In genomic region chr5:137703565-137703964, GRCh38 we compare ENCODE assay signal across 34 cellular contexts.
"Had no signal": no experiment of that assay in that cellular context is flagged by ENCODE, and none has a peak within 500 bp of the region (broad histone marks: within the 10 kb centered on the region; RNA-seq: fewer than 3 reads in every experiment).

No MANE protein-coding gene starts in this region.

- H3K4me3 ChIP-seq: MG63 had no signal

- H3K27ac ChIP-seq: KMS-11 had no signal

- H3K9me3 ChIP-seq: MG63 had no signal

- DNase-seq: Karpas-422, Kasumi-1, KG1, MG63, MM.1S, MV-4-11, NCI-H1048, NCI-H1092, NCI-H1092 treated with DMSO at 0.1 percent for 48 hours, NCI-H1105, NCI-H1105 treated with DMSO at 0.1 percent for 48 hours, NCI-H1417, NCI-H1417 treated with DMSO at 0.1 percent for 48 hours, NCI-H1436, NCI-H1436 treated with DMSO at 0.1 percent for 48 hours, NCI-H146, NCI-H1694, NCI-H1694 treated with DMSO at 0.1 percent for 48 hours, NCI-H187, NCI-H187 treated with DMSO at 0.1 percent for 48 hours, NCI-H1930, NCI-H2029, NCI-H2029 treated with DMSO at 0.1 percent for 48 hours, NCI-H2081, NCI-H2081 treated with DMSO at 0.1 percent for 48 hours, NCI-H2107, NCI-H2171, NCI-H2171 treated with DMSO at 0.1 percent for 48 hours, NCI-H2227 treated with DMSO at 0.1 percent for 48 hours, NCI-H226, NCI-H345, NCI-H446, NCI-H510A had no signal

- H3K9ac ChIP-seq: KMS-11 had no signal

- H3K27me3 ChIP-seq: MG63 had no signal

- H3K36me3 ChIP-seq: MG63 had no signal
